In genomic region chr9:83957029-83957513, GRCh38 we compare ENCODE assay signal across 8 cellular contexts. TPM values are rescaled to one million over a fixed set of nuclear protein-coding genes. Genes with fewer than 3 reads are reported as not detected.
A peak's percentile ranks its signal among the peaks of the same experiment; 100 is the strongest.
DNase-seq lines count a peak whose midpoint lies in the region; ATAC-seq and TF ChIP-seq lines count a peak whose summit lies in the region.

No MANE protein-coding gene starts in this region.

- H3K4me3 Mint-ChIP-seq in activated CD4-positive, alpha-beta T cell treated with anti-CD3 and anti-CD28 coated beads, Interleukin-2, amount 10 ng/mL, durations not matched to agents 24 days and 14 days: peak overlapping the region; percentile 99

- ATAC-seq in GM19023 (IDR thresholded peaks at IDR 0.05; ENCODE audit: unreplicated experiment) (no peak), GM19351 (IDR thresholded peaks at IDR 0.05; ENCODE audit: unreplicated experiment) (no peak)

- DNase-seq in activated CD4-positive, alpha-beta T cell treated with anti-CD3 and anti-CD28 coated beads, Interleukin-2, amount 10 ng/mL, durations not matched to agents 24 days and 14 days: no peak
- DNase-seq in activated CD4-positive, alpha-beta T cell treated with anti-CD3 and anti-CD28 coated beads, Interleukin-2, amount 50 U/mL, for 1 hour: no peak
- DNase-seq in substantia nigra (lab: John Stamatoyannopoulos, UW) (no peak), KG1 (lab: John Stamatoyannopoulos, UW) (no peak)

- H3K36me3 ChIP-seq in iPS-20b (ENCODE audit: insufficient read depth, low read depth, low read length): no peaks in the 10 kb centered on the region

- no peaks in the 10 kb centered on the region for H3K4me1 ChIP-seq in iPS-20b (ENCODE audit: insufficient read depth, low read length)

- peaks cover 12% of the 10 kb centered on the region for H3K4me1 Mint-ChIP-seq in activated CD4-positive, alpha-beta T cell treated with anti-CD3 and anti-CD28 coated beads, Interleukin-2, amount 10 ng/mL, durations not matched to agents 24 days and 14 days

- H3K9me3 Mint-ChIP-seq in activated CD4-positive, alpha-beta T cell treated with anti-CD3 and anti-CD28 coated beads, Interleukin-2, amount 10 ng/mL, durations not matched to agents 24 days and 14 days: no peaks in the 10 kb centered on the region

- peak overlapping the region; percentile 97 for H3K27ac Mint-ChIP-seq in activated CD4-positive, alpha-beta T cell treated with anti-CD3 and anti-CD28 coated beads, Interleukin-2, amount 10 ng/mL, durations not matched to agents 24 days and 14 days

- H3K4me3 ChIP-seq in WI38 (ENCODE audit: low read depth, low read length) (peak overlapping the region; percentile 65), iPS-20b (ENCODE audit: low read length) (peak overlapping the region; percentile 73; the same call in 1 of the 2 replicates)

- TF ChIP-seq CTCF in WI38 (IDR thresholded peaks at IDR 0.05; ENCODE audit: low read depth, low read length): no peak

- peaks cover 22% of the 10 kb centered on the region for H3K36me3 Mint-ChIP-seq in activated CD4-positive, alpha-beta T cell treated with anti-CD3 and anti-CD28 coated beads, Interleukin-2, amount 10 ng/mL, durations not matched to agents 24 days and 14 days (ENCODE audit: low read depth)

- intact Hi-C loops in activated CD4-positive, alpha-beta T cell treated with anti-CD3 and anti-CD28 coated beads, Interleukin-2, amount 10 ng/mL, durations not matched to agents 24 days and 14 days (cut with micrococcal nuclease): loop anchor here (10.0 kb wide), 1 partner anchor 338 kb away; no protein-coding TSS in a partner anchor

- H3K9me3 ChIP-seq in iPS-20b (ENCODE audit: insufficient read depth, low read depth, low read length): no peaks in the 10 kb centered on the region

- peaks cover 7% of the 10 kb centered on the region; the same call in 1 of the 2 replicates for H3K27me3 ChIP-seq in iPS-20b (ENCODE audit: insufficient read depth, low read length)

- H3K9ac ChIP-seq in iPS-20b (ENCODE audit: low read depth, low read length): peak overlapping the region; percentile 69; the same call in 1 of the 2 replicates

- H3K27me3 Mint-ChIP-seq in activated CD4-positive, alpha-beta T cell treated with anti-CD3 and anti-CD28 coated beads, Interleukin-2, amount 10 ng/mL, durations not matched to agents 24 days and 14 days: no peaks in the 10 kb centered on the region

- no peak overlapping the region for H3K27ac ChIP-seq in iPS-20b (ENCODE audit: low read length)
- H3K27ac ChIP-seq in substantia nigra (ENCODE audit: low read depth, low read length, poor library complexity, severe bottlenecking): peak overlapping the region; percentile 83

RNA-seq across cellular contexts. Expression of gene HNRNPK, which starts 22.9 kb away (rescaled TPM):
- total RNA-seq in activated CD4-positive, alpha-beta T cell treated with anti-CD3 and anti-CD28 coated beads, Interleukin-2, amount 10 ng/mL, durations not matched to agents 24 days and 14 days: 892 and 897 TPM in 2 replicates

RNA-seq across cellular contexts. Expression of gene RMI1, which starts 23.5 kb away (rescaled TPM):
- total RNA-seq in activated CD4-positive, alpha-beta T cell treated with anti-CD3 and anti-CD28 coated beads, Interleukin-2, amount 10 ng/mL, durations not matched to agents 24 days and 14 days: 28.9 and 29.3 TPM in 2 replicates

RNA-seq across cellular contexts. Expression of gene KIF27, which starts 35.8 kb away (rescaled TPM):
- total RNA-seq in activated CD4-positive, alpha-beta T cell treated with anti-CD3 and anti-CD28 coated beads, Interleukin-2, amount 10 ng/mL, durations not matched to agents 24 days and 14 days: 2.4 and 2.7 TPM in 2 replicates
